ENCODE assay signal across 8 cellular contexts in the genomic region with DNA sequence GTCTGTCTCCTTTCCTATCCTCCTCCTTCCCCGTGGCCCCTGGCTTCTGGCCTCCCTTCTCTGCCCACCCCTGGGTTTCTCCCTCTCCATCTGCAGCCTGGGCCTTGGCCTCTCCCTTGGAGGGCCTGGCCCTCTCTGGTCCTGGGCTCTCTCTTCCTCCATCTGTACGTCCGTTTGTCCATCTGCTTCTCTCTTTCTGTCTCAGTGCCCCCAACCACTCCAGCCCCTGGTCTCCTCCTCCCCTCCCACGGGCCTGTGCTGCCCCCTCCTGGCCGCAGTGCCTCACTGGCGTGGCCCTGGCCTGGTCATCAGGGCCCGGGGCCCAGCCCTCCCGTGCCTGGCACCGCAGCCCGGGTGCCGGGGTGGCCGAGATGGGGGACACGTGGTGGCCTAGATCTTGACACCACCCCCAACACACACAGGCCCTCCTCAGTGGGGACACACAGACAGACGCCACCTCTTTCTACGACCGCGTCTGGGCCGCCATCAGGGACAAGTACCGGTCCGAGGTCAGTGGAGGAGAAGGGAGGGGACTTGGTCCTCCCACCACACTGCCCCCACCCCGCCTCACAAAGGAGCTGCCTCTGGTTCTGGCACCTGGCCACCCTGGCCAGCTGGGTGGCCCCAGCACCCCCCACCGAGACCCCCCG. TPM values are rescaled to one million over a fixed set of nuclear protein-coding genes. Genes with fewer than 3 reads are reported as not detected.
DNase-seq lines count a peak whose midpoint lies in the region; ATAC-seq, FAIRE-seq and TF ChIP-seq lines count a peak whose summit lies in the region.

No MANE protein-coding gene starts in this region.

- no peak overlapping the region for H3K27ac ChIP-seq in effector memory CD4-positive, alpha-beta T cell (ENCODE audit: insufficient read depth, low read length, poor library complexity, severe bottlenecking)
- no peak overlapping the region for H3K27ac ChIP-seq in thyroid gland

- H3K27me3 ChIP-seq in effector memory CD4-positive, alpha-beta T cell (replicated peaks; ENCODE audit: control insufficient read depth, insufficient read depth, low read length, poor library complexity, severe bottlenecking): no peaks in the 10 kb centered on the region
- H3K27me3 ChIP-seq in thyroid gland: no peaks in the 10 kb centered on the region

- no peaks in the 10 kb centered on the region for H3K27me3 Mint-ChIP-seq in activated CD4-positive, alpha-beta T cell treated with anti-CD3 and anti-CD28 coated beads, Interleukin-2, amount 10 ng/mL, durations not matched to agents 24 days and 14 days

- no peak for TF ChIP-seq POLR2A in H54 (IDR thresholded peaks at IDR 0.05; ENCODE audit: low read depth, low read length)
- no peak for TF ChIP-seq POLR2A in thyroid gland (IDR thresholded peaks at IDR 0.05)

- H3K4me3 Mint-ChIP-seq in activated CD4-positive, alpha-beta T cell treated with anti-CD3 and anti-CD28 coated beads, Interleukin-2, amount 10 ng/mL, durations not matched to agents 24 days and 14 days: no peak overlapping the region

- 69 to 77% methylated on average over 12 to 18 of the region's 23 CpGs for WGBS in thyroid gland, 2 donors

- H3K27ac Mint-ChIP-seq in activated CD4-positive, alpha-beta T cell treated with anti-CD3 and anti-CD28 coated beads, Interleukin-2, amount 10 ng/mL, durations not matched to agents 24 days and 14 days: no peak overlapping the region

- H3K4me3 ChIP-seq in effector memory CD4-positive, alpha-beta T cell (ENCODE audit: insufficient read depth, low read depth, low read length, poor library complexity, severe bottlenecking): no peak overlapping the region
- H3K4me3 ChIP-seq in thyroid gland (replicated peaks in 1 of 3): no peak overlapping the region

- H3K36me3 ChIP-seq in effector memory CD4-positive, alpha-beta T cell (ENCODE audit: control insufficient read depth, insufficient read depth, low read length): peaks cover 73% of the 10 kb centered on the region
- H3K36me3 ChIP-seq in thyroid gland: peaks cover 51 to 73% of the 10 kb centered on the region in 2 donors

- no peak for ATAC-seq in HG03442 (IDR thresholded peaks at IDR 0.05; ENCODE audit: unreplicated experiment)

- H3K36me3 Mint-ChIP-seq in activated CD4-positive, alpha-beta T cell treated with anti-CD3 and anti-CD28 coated beads, Interleukin-2, amount 10 ng/mL, durations not matched to agents 24 days and 14 days (ENCODE audit: low read depth): peaks cover 33% of the 10 kb centered on the region

- peak; percentile 29 to 71 (median 63) for TF ChIP-seq CTCF in thyroid gland (IDR thresholded peaks at IDR 0.05)

- H3K4me1 ChIP-seq in effector memory CD4-positive, alpha-beta T cell (ENCODE audit: control insufficient read depth, insufficient read depth, low read length, poor library complexity, severe bottlenecking): no peaks in the 10 kb centered on the region
- H3K4me1 ChIP-seq in thyroid gland: no peaks in the 10 kb centered on the region

- FAIRE-seq in H54 (lab: Jason Lieb, UNC): no peak

- DNase-seq in Ammon's horn (ENCODE audit: low spot score) (peak; percentile 90), H54 (ENCODE audit: insufficient read length, low spot score) (peak; percentile 62), midbrain (lab: John Stamatoyannopoulos, UW) (peak; percentile 89), thyroid gland (peak; percentile 42 to 43), NCI-H1694 treated with DMSO at 0.1 percent for 48 hours (lab: John Stamatoyannopoulos, UW) (no peak)
- peak; percentile 82 for DNase-seq in activated CD4-positive, alpha-beta T cell treated with anti-CD3 and anti-CD28 coated beads, Interleukin-2, amount 10 ng/mL, durations not matched to agents 24 days and 14 days
- DNase-seq in effector memory CD4-positive, alpha-beta T cell: peak in 2 of 3 donors; percentile 23 to 30

- intact Hi-C loops in activated CD4-positive, alpha-beta T cell treated with anti-CD3 and anti-CD28 coated beads, Interleukin-2, amount 10 ng/mL, durations not matched to agents 24 days and 14 days (cut with micrococcal nuclease): no loop called here
- intact Hi-C loops in thyroid gland (cut with DNase I): no loop called here

- peaks cover 3% of the 10 kb centered on the region for H3K4me1 Mint-ChIP-seq in activated CD4-positive, alpha-beta T cell treated with anti-CD3 and anti-CD28 coated beads, Interleukin-2, amount 10 ng/mL, durations not matched to agents 24 days and 14 days

- H3K9me3 Mint-ChIP-seq in activated CD4-positive, alpha-beta T cell treated with anti-CD3 and anti-CD28 coated beads, Interleukin-2, amount 10 ng/mL, durations not matched to agents 24 days and 14 days: no peaks in the 10 kb centered on the region

- no peaks in the 10 kb centered on the region for H3K9me3 ChIP-seq in effector memory CD4-positive, alpha-beta T cell (ENCODE audit: control insufficient read depth, low read length)
- H3K9me3 ChIP-seq in thyroid gland: no peaks in the 10 kb centered on the region

RNA-seq across cellular contexts. Expression of a gene that starts 11.3 kb away (rescaled TPM):
- 288 TPM in 2 replicates for total RNA-seq in activated CD4-positive, alpha-beta T cell treated with anti-CD3 and anti-CD28 coated beads, Interleukin-2, amount 10 ng/mL, durations not matched to agents 24 days and 14 days
- total RNA-seq in thyroid gland: 100 to 1,000 TPM; 142 to 198 (median 178) TPM

RNA-seq across cellular contexts. Expression of a gene that starts 11.9 kb away (rescaled TPM):
- total RNA-seq in activated CD4-positive, alpha-beta T cell treated with anti-CD3 and anti-CD28 coated beads, Interleukin-2, amount 10 ng/mL, durations not matched to agents 24 days and 14 days: 0.12 and 0.24 TPM in 2 replicates
- total RNA-seq in thyroid gland: 1 to 10 TPM in 3 of 4 donors, under 1 TPM in 1; 0.96 to 6.8 (median 3.8) TPM

RNA-seq across cellular contexts. Expression of a gene that starts 27.7 kb away (rescaled TPM):
- total RNA-seq in activated CD4-positive, alpha-beta T cell treated with anti-CD3 and anti-CD28 coated beads, Interleukin-2, amount 10 ng/mL, durations not matched to agents 24 days and 14 days: not detected in 2 replicates
- 100 to 1,000 TPM in 2 of 4 donors, 10 to 100 TPM in 2; 63.4 to 136 (median 101) TPM for total RNA-seq in thyroid gland

RNA-seq across cellular contexts. Expression of a gene that starts 34.1 kb away (rescaled TPM):
- total RNA-seq in activated CD4-positive, alpha-beta T cell treated with anti-CD3 and anti-CD28 coated beads, Interleukin-2, amount 10 ng/mL, durations not matched to agents 24 days and 14 days: 0.71 TPM in 1 of 2 replicates, not detected in the other
- not detected for total RNA-seq in thyroid gland

RNA-seq across cellular contexts. Expression of a gene that starts 58.9 kb away (rescaled TPM):
- total RNA-seq in activated CD4-positive, alpha-beta T cell treated with anti-CD3 and anti-CD28 coated beads, Interleukin-2, amount 10 ng/mL, durations not matched to agents 24 days and 14 days: 20.6 and 21.6 TPM in 2 replicates
- 10 to 100 TPM; 13.6 to 41.7 (median 14.2) TPM for total RNA-seq in thyroid gland

Comparison
In these comparisons a context has a peak if more than half of its experiments do, and no peak if none do; other contexts are left out.
1. RNA of a gene that starts 27.7 kb away (total RNA-seq): 63.4 to 136 TPM in thyroid gland; not detected in activated CD4-positive, alpha-beta T cell treated with anti-CD3 and anti-CD28 coated beads, Interleukin-2, amount 10 ng/mL, durations not matched to agents 24 days and 14 days; every median in the first group is over 10 times any median in the second.